In genomic region chr4:100895572-100896197, GRCh38 we compare ENCODE assay signal across 8 cellular contexts.
DNase-seq lines count a peak whose midpoint lies in the region; ATAC-seq and TF ChIP-seq lines count a peak whose summit lies in the region.

No MANE protein-coding gene starts in this region.

- H3K9me3 ChIP-seq in DOHH2 (ENCODE audit: control insufficient read depth, insufficient read depth, low read length) (no peaks in the 10 kb centered on the region), adipocyte (ENCODE audit: control insufficient read depth, low read length) (peaks cover 5% of the 10 kb centered on the region), skeletal muscle satellite cell (replicated peaks; ENCODE audit: low read length) (no peaks in the 10 kb centered on the region)

- no peaks in the 10 kb centered on the region for H3K4me1 ChIP-seq in DOHH2 (ENCODE audit: control insufficient read depth, low read length)
- H3K4me1 ChIP-seq in adipocyte (ENCODE audit: control insufficient read depth, insufficient read depth, low read length): no peaks in the 10 kb centered on the region
- H3K4me1 ChIP-seq in skeletal muscle satellite cell (ENCODE audit: control insufficient read depth, insufficient read depth, low read length): no peaks in the 10 kb centered on the region
- H3K4me1 ChIP-seq in foreskin keratinocyte: no peaks in the 10 kb centered on the region

- H3K4me3 ChIP-seq in DOHH2 (ENCODE audit: low read length) (no peak overlapping the region), adipocyte (ENCODE audit: low read length) (peak overlapping the region; percentile 82), skeletal muscle satellite cell (ENCODE audit: low read length) (peak overlapping the region; percentile 51)

- H3K27ac ChIP-seq in DOHH2 (ENCODE audit: low read depth, low read length) (no peak overlapping the region), foreskin keratinocyte (no peak overlapping the region)

- no peak for TF ChIP-seq CTCF in DOHH2 (IDR thresholded peaks at IDR 0.05; ENCODE audit: low read depth, low read length, poor library complexity, severe bottlenecking)
- no peak for TF ChIP-seq CTCF in foreskin keratinocyte (conservative IDR thresholded peaks at IDR 0.05)

- ATAC-seq in GM19468 (IDR thresholded peaks at IDR 0.05; ENCODE audit: extremely low read depth, unreplicated experiment) (peak; percentile 81), HG03565 (IDR thresholded peaks at IDR 0.05; ENCODE audit: unreplicated experiment) (peak; percentile 88), foreskin keratinocyte (no peak)

- DNase-seq in adipocyte (ENCODE audit: low read depth) (peak; percentile 44), anterior cingulate cortex (lab: John Stamatoyannopoulos, UW) (no peak), foreskin keratinocyte (no peak)
- no peak for DNase-seq in activated CD4-positive, alpha-beta T cell treated with anti-CD3 and anti-CD28 coated beads, Interleukin-2, amount 50 U/mL, for 48 hours

- H3K9me2 ChIP-seq in DOHH2 (replicated peaks; ENCODE audit: control insufficient read depth, low read length): no peaks in the 10 kb centered on the region

- H3K27me3 ChIP-seq in DOHH2 (ENCODE audit: control insufficient read depth, low read length) (no peaks in the 10 kb centered on the region), adipocyte (replicated peaks; ENCODE audit: control insufficient read depth, insufficient read depth, low read length) (no peaks in the 10 kb centered on the region), skeletal muscle satellite cell (ENCODE audit: control insufficient read depth, insufficient read depth, low read length) (no peaks in the 10 kb centered on the region), foreskin keratinocyte (peaks cover 7% of the 10 kb centered on the region)

- no peaks in the 10 kb centered on the region for H3K79me2 ChIP-seq in DOHH2 (ENCODE audit: control insufficient read depth, low read length)

- no peaks in the 10 kb centered on the region for H4K20me1 ChIP-seq in DOHH2 (ENCODE audit: control insufficient read depth, insufficient read depth, low read depth, low read length)

- H3K4me2 ChIP-seq in DOHH2 (ENCODE audit: low read length) (peak overlapping the region; percentile 12; the same call in 1 of the 2 replicates), skeletal muscle satellite cell (ENCODE audit: low read length) (peak overlapping the region; percentile 68)

- H3K36me3 ChIP-seq in DOHH2 (ENCODE audit: control insufficient read depth, low read length) (no peaks in the 10 kb centered on the region), adipocyte (ENCODE audit: control insufficient read depth, insufficient read depth, low read length, severe bottlenecking) (no peaks in the 10 kb centered on the region), skeletal muscle satellite cell (ENCODE audit: insufficient read depth, low read length) (no peaks in the 10 kb centered on the region)

- H3K9ac ChIP-seq in adipocyte (ENCODE audit: low read length): peak overlapping the region; percentile 77
- H3K9ac ChIP-seq in skeletal muscle satellite cell (ENCODE audit: low read depth, low read length): peak overlapping the region; percentile 38

- no peaks in the 10 kb centered on the region for H3F3A ChIP-seq in DOHH2 (ENCODE audit: control insufficient read depth, insufficient read depth)
